15 cellular contexts compared by ENCODE assay signal in the genomic region with DNA sequence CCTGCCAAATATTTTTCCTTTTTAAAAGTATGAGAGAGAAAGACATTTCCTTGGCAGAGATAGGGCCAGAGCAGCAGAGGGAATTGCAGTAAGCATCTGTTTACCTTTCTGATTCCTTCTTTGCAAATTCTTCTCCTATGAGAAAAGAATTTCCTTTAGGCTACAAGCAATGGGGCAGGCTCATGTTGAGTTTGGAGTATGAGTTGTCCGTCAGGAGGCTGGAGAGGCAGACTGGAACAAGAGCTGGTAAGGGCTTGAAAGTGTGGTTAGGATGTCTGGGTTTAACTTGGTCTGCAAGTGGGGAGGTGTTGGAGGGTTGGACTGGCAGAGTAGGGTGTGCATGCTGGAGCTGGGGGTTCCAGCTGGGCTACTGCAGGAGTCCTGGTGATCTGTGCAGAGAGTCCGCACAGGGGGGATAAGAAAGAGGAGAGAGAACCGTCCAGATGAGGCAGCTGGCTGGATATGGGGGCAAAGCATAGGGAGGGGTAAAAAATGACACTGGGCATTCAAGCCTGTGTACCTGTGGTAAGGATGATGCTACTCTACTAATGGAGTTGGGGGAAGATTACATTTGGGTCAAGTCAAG. TPM values are rescaled to one million over a fixed set of nuclear protein-coding genes. Genes with fewer than 3 reads are reported as not detected.
A peak's percentile ranks its signal among the peaks of the same experiment; 100 is the strongest.
DNase-seq lines count a peak whose midpoint lies in the region; ATAC-seq and TF ChIP-seq lines count a peak whose summit lies in the region.
"Had no signal": no experiment of that assay in that cellular context is flagged by ENCODE, and none has a peak within 500 bp of the region (broad histone marks: within the 10 kb centered on the region; RNA-seq: fewer than 3 reads in every experiment).

No MANE protein-coding gene starts in this region.

- CTCF ChIA-PET in RWPE1 (lab: Yijun Ruan, JAX) = no interaction called here

- H3K36me3 ChIP-seq in MG63 (no peaks in the 10 kb centered on the region), mucosa of descending colon (ENCODE audit: low read depth) (no peaks in the 10 kb centered on the region)

- POLR2A ChIA-PET in RWPE1 (lab: Yijun Ruan, JAX; ENCODE audit: low non-redundant PET) = no interaction called here

- intact Hi-C loops in mucosa of descending colon (cut with DNase I, micrococcal nuclease) = no loop called here

- H3K9me3 ChIP-seq in MG63 (no peaks in the 10 kb centered on the region), mucosa of descending colon (no peaks in the 10 kb centered on the region)

- no peaks in the 10 kb centered on the region for H3K27me3 ChIP-seq in MG63

- H3K27ac ChIP-seq in RWPE1 = no peak overlapping the region
- H3K27ac ChIP-seq: skin epidermis had no signal

- no peak for TF ChIP-seq CTCF in choroid plexus epithelial cell (conservative IDR thresholded peaks at IDR 0.05; ENCODE audit: low read depth, low read length)
- TF ChIP-seq CTCF in RWPE1 (conservative IDR thresholded peaks at IDR 0.05; ENCODE audit: low read depth) = no peak
- no peak for TF ChIP-seq CTCF in mucosa of descending colon (IDR thresholded peaks at IDR 0.05)

- H3K4me3 ChIP-seq in MG63 (no peak overlapping the region), choroid plexus epithelial cell (ENCODE audit: low read depth, low read length) (no peak overlapping the region), mucosa of descending colon (no peak overlapping the region)
- H3K4me3 ChIP-seq: GM12878, skin epidermis had no signal

- no peak for ATAC-seq in mucosa of descending colon
- ATAC-seq in HG03565 (IDR thresholded peaks at IDR 0.05; ENCODE audit: unreplicated experiment) = no peak
- ATAC-seq: GM12878 had no signal

- peaks cover 19% of the 10 kb centered on the region for H3K4me1 ChIP-seq in mucosa of descending colon (ENCODE audit: low read depth)

- DNase-seq in AG08396 (ENCODE audit: low spot score) = peak; percentile 54
- DNase-seq in MG63 = peak; percentile 33
- peak; percentile 83 for DNase-seq in choroid plexus epithelial cell (ENCODE audit: low read depth)
- peak; percentile 25 for DNase-seq in kidney glomerular epithelial cell (lab: John Stamatoyannopoulos, UW)
- no peak for DNase-seq in UCSD-AML1 (lab: John Stamatoyannopoulos, UW; ENCODE audit: unreplicated experiment)
- DNase-seq in RWPE1 (ENCODE audit: low spot score) = no peak
- no peak for DNase-seq in mucosa of descending colon
- DNase-seq: activated naive CD4-positive, alpha-beta T cell treated with Interleukin-2 at 50 U/mL for 16 hours; DMS79; erythroblast; MM.1S; occipital lobe had no signal

RNA-seq across cellular contexts. Expression of gene TIAM2, which starts 19.7 kb away (rescaled TPM):
- 2.9 and 4.9 TPM in 2 replicates for total RNA-seq in MG63 (2014; rRNA removed; shearing (Covaris generic); ENCODE audit: low replicate concordance)
- total RNA-seq in mucosa of descending colon = 10 to 100 TPM in 1 of 3 donors, 1 to 10 TPM in 2; 4.2 to 12.2 (median 9.8) TPM

Comparison
In these comparisons a context has a peak if more than half of its experiments do, and no peak if none do; other contexts are left out.
1. DNase-seq: peak in AG08396 (single experiment), MG63 (single experiment), choroid plexus epithelial cell (single experiment) and kidney glomerular epithelial cell (single experiment); none in UCSD-AML1 (single experiment), RWPE1 (single experiment) and mucosa of descending colon (0 of 3).